Comparison of ENCODE assay signal across 22 cellular contexts in the genomic region with DNA sequence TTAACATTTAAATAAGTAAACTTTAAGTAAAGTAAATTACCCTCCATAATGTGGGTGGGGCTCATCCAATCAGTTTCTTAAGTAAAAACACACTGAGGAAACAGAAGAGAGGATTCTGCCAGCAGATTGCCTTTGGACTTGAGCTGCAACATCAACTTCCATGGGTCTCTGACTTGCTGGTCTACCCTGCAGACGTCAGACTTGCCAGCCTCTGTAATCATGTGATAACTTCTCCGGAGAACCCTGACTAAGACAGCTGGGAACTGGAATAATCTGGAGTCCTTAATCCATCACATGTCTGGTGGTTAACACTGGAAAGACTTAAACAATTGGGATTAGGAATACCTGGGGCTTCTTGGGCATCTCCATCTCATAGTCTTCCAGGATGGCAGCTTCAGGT.
"Had no signal": no experiment of that assay in that cellular context is flagged by ENCODE, and none has a peak within 500 bp of the region (broad histone marks: within the 10 kb centered on the region; RNA-seq: fewer than 3 reads in every experiment).

No MANE protein-coding gene starts in this region.

- H3K27me3 ChIP-seq: ascending aorta, brain microvascular endothelial cell, right lobe of liver, stomach, transverse colon had no signal

- H3K4me3 ChIP-seq: ascending aorta, left ventricle myocardium inferior, right lobe of liver, stomach, transverse colon had no signal

- H3K4me1 ChIP-seq: ascending aorta, left ventricle myocardium inferior, parathyroid adenoma, right lobe of liver, transverse colon had no signal

- H3K27ac ChIP-seq: ascending aorta, brain microvascular endothelial cell, left ventricle myocardium inferior, parathyroid adenoma, right lobe of liver, stomach, transverse colon, VCaP had no signal

- H3K36me3 ChIP-seq: ascending aorta, brain microvascular endothelial cell, left ventricle myocardium inferior, right lobe of liver, stomach, transverse colon had no signal

- DNase-seq: activated CD4-positive, CD25-positive, alpha-beta regulatory T cell treated with anti-CD3 and anti-CD28 coated beads, Interleukin-2, amount 50 U/mL, for 72 hours; activated T-cell treated with anti-CD3 and anti-CD28 coated beads, Interleukin-2, amount 50 U/mL, for 24 hours; brain microvascular endothelial cell; caudate nucleus; effector CD4-positive, alpha-beta T cell; foreskin melanocyte; glutamatergic neuron; hippocampal formation; kidney glomerular epithelial cell; left ventricle myocardium inferior; right lobe of liver; small intestine; stomach; transverse colon had no signal

- H3K9me3 ChIP-seq: ascending aorta, left ventricle myocardium inferior, right lobe of liver, stomach, transverse colon had no signal

- ATAC-seq: activated naive CD4-positive, alpha-beta T cell treated with anti-CD3 and anti-CD28 coated beads, Interleukin-2, amount 50 U/mL, for 72 hours; activated T-helper 17 cell treated with anti-CD3 and anti-CD28 coated beads, Interleukin-2, amount 50 U/mL, for 72 hours; right lobe of liver; stimulated activated memory B cell treated with anti-CD40 and anti-IgM and Interleukin-4, amounts not matched to agents 10 μg/mL and 1 μg/mL and 100 μg/mL, for 72 hours had no signal

- FAIRE-seq: endometrium, small intestine, urothelium cell line had no signal

- H3K9ac ChIP-seq: parathyroid adenoma had no signal

- H3K79me2 ChIP-seq: parathyroid adenoma had no signal

- H2AFZ ChIP-seq: parathyroid adenoma had no signal
